In the genomic region with DNA sequence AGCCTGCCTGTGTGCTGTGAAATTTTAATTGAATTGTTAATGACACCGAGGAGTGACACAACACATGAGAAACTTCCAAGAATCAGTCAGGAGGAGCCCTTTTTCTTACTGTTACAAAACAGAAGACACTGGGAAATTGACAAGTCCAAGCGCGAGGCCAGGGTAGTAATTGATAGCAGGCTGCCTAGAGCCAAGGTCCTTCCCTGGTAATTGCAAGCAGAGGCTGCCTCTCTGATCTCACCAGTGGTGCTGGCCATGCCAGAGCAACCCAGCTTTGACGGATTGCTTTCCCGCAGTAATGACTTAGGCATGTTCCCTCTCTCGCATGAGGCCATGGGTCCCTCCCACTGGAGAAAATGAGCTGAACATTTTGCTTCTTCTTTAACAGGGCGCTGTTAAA, we compare ENCODE assay signal across 1 cellular context.
A peak's percentile ranks its signal among the peaks of the same experiment; 100 is the strongest.
TF ChIP-seq lines count a peak whose summit lies in the region.

No MANE protein-coding gene starts in this region.

TF ChIP-seq in HEK293, 187 proteins besides CTCF, POLR2A, EP300 and RAD21 (continued from another document):
- TF ChIP-seq, protein P1, sequence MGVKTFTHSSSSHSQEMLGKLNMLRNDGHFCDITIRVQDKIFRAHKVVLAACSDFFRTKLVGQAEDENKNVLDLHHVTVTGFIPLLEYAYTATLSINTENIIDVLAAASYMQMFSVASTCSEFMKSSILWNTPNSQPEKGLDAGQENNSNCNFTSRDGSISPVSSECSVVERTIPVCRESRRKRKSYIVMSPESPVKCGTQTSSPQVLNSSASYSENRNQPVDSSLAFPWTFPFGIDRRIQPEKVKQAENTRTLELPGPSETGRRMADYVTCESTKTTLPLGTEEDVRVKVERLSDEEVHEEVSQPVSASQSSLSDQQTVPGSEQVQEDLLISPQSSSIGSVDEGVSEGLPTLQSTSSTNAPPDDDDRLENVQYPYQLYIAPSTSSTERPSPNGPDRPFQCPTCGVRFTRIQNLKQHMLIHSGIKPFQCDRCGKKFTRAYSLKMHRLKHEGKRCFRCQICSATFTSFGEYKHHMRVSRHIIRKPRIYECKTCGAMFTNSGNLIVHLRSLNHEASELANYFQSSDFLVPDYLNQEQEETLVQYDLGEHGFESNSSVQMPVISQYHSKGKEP (tag by site-specific recombination; IDR thresholded peaks at IDR 0.05), result 0 out of 2 replicates have a peak, but pooled peaks have one; percentile 31
- TF ChIP-seq, protein P2, sequence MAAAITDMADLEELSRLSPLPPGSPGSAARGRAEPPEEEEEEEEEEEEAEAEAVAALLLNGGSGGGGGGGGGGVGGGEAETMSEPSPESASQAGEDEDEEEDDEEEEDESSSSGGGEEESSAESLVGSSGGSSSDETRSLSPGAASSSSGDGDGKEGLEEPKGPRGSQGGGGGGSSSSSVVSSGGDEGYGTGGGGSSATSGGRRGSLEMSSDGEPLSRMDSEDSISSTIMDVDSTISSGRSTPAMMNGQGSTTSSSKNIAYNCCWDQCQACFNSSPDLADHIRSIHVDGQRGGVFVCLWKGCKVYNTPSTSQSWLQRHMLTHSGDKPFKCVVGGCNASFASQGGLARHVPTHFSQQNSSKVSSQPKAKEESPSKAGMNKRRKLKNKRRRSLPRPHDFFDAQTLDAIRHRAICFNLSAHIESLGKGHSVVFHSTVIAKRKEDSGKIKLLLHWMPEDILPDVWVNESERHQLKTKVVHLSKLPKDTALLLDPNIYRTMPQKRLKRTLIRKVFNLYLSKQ (tag by site-specific recombination; IDR thresholded peaks at IDR 0.05; ENCODE audit: borderline replicate concordance), result no peak
- TF ChIP-seq ZNF791 (tag by site-specific recombination; IDR thresholded peaks at IDR 0.05) (no peak), ZFHX2 (tag by site-specific recombination; conservative IDR thresholded peaks at IDR 0.05) (no peak), ZNF843 (tag by site-specific recombination; IDR thresholded peaks at IDR 0.05) (no peak)
